ENCODE assay signal across 1 cellular context in the genomic region with DNA sequence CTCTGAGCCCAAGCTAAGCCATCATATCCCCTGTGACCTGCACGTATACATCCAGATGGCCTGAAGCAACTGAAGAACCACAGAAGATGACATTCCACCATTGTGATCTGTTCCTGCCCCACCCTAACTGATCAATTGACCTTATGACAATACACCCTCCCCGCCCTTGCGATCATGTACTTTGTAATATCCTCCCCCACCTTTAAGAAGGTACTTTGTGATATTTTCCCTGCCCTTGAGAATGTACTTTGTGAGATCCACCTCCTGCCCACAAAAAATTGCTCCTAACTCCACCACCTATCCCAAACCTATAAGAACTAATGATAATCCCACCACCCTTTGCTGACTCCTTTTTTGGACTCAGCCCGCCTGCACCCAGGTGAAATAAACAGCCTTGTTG. TPM values are rescaled to one million over a fixed set of nuclear protein-coding genes. Genes with fewer than 3 reads are reported as not detected.
"Had no signal": no experiment of that assay in that cellular context is flagged by ENCODE, and none has a peak within 500 bp of the region (broad histone marks: within the 10 kb centered on the region; RNA-seq: fewer than 3 reads in every experiment).

No MANE protein-coding gene starts in this region.

RNA-seq across cellular contexts. Expression of gene B3GNT7, which starts 34.9 kb away (rescaled TPM):
- total RNA-seq: SJSA1 had no signal
